ENCODE assay signal across 8 cellular contexts in genomic region chr10:67666416-67667043, GRCh38. TPM values are rescaled to one million over a fixed set of nuclear protein-coding genes. Genes with fewer than 3 reads are reported as not detected.
DNase-seq lines count a peak whose midpoint lies in the region; ATAC-seq, FAIRE-seq and TF ChIP-seq lines count a peak whose summit lies in the region.

No MANE protein-coding gene starts in this region.

- no peaks in the 10 kb centered on the region for H4K20me1 ChIP-seq in keratinocyte (ENCODE audit: control insufficient read depth, extremely low read depth, insufficient read depth, low read length)

- no peak overlapping the region for H3K27ac Mint-ChIP-seq in activated CD4-positive, alpha-beta T cell treated with anti-CD3 and anti-CD28 coated beads, Interleukin-2, amount 10 ng/mL, durations not matched to agents 7 days and 5 days

- in situ Hi-C loops in astrocyte of the spinal cord (cut with HindIII; ENCODE audit: low sequenced_read_pairs): no loop called here

- CTCF ChIA-PET in activated CD4-positive, alpha-beta T cell treated with anti-CD3 and anti-CD28 coated beads, Interleukin-2, amount 10 ng/mL, durations not matched to agents 7 days and 5 days (lab: Charles Lee): interaction anchor here (0.9 to 2.9 kb wide), 4 partner anchors 11 to 113 kb away, joined by 3 to 10 read pairs (median 4); no protein-coding TSS in a partner anchor

- no peak for ATAC-seq in GM18870 (IDR thresholded peaks at IDR 0.05; ENCODE audit: unreplicated experiment)
- ATAC-seq in HG02571 (IDR thresholded peaks at IDR 0.05; ENCODE audit: unreplicated experiment): no peak
- ATAC-seq in HG02970 (IDR thresholded peaks at IDR 0.05; ENCODE audit: low FRiP score, unreplicated experiment): no peak

- H3K4me1 ChIP-seq in keratinocyte (ENCODE audit: control insufficient read depth, extremely low read depth, insufficient read depth, low read length): no peaks in the 10 kb centered on the region

- dilution Hi-C loops in keratinocyte (cut with MboI; ENCODE audit: extremely low pct_ligation_motif_present, low sequenced_read_pairs): no loop called here

- FAIRE-seq in keratinocyte (lab: Jason Lieb, UNC): no peak

- H3K36me3 Mint-ChIP-seq in activated CD4-positive, alpha-beta T cell treated with anti-CD3 and anti-CD28 coated beads, Interleukin-2, amount 10 ng/mL, durations not matched to agents 7 days and 5 days (ENCODE audit: low read depth): no peaks in the 10 kb centered on the region

- H3K27me3 Mint-ChIP-seq in activated CD4-positive, alpha-beta T cell treated with anti-CD3 and anti-CD28 coated beads, Interleukin-2, amount 10 ng/mL, durations not matched to agents 7 days and 5 days: peaks cover 7% of the 10 kb centered on the region

- no peaks in the 10 kb centered on the region for H3K79me2 ChIP-seq in keratinocyte (ENCODE audit: control insufficient read depth, insufficient read depth, low read length)

- POLR2A ChIA-PET in activated CD4-positive, alpha-beta T cell treated with anti-CD3 and anti-CD28 coated beads, Interleukin-2, amount 10 ng/mL, durations not matched to agents 7 days and 5 days (lab: Charles Lee): interaction anchor here (0.6 kb wide), 1 partner anchor 361 kb away, joined by 3 read pairs; no protein-coding TSS in a partner anchor

- no peak overlapping the region for H3K4me2 ChIP-seq in keratinocyte (ENCODE audit: control insufficient read depth, extremely low read depth, insufficient read depth, low read depth, low read length)

- H3K27me3 ChIP-seq in keratinocyte (ENCODE audit: control insufficient read depth, extremely low read depth, insufficient read depth, low read length): no peaks in the 10 kb centered on the region

- H3K4me3 ChIP-seq in Jurkat, Clone E6-1 (ENCODE audit: low read length): no peak overlapping the region
- H3K4me3 ChIP-seq in astrocyte of the spinal cord (ENCODE audit: low read depth, low read length): no peak overlapping the region
- no peak overlapping the region for H3K4me3 ChIP-seq in keratinocyte (ENCODE audit: control insufficient read depth in 2 of 3, extremely low read depth in 1 of 3, insufficient read depth in 2 of 3, low read depth in 1 of 3, low read length in 3 of 3)

- H3K36me3 ChIP-seq in keratinocyte (ENCODE audit: control insufficient read depth in 2 of 2, extremely low read depth in 1 of 2, insufficient read depth in 2 of 2, low read length in 2 of 2): no peaks in the 10 kb centered on the region

- H3K9me3 Mint-ChIP-seq in activated CD4-positive, alpha-beta T cell treated with anti-CD3 and anti-CD28 coated beads, Interleukin-2, amount 10 ng/mL, durations not matched to agents 7 days and 5 days: no peaks in the 10 kb centered on the region

- no peaks in the 10 kb centered on the region for H3K9me3 ChIP-seq in keratinocyte (ENCODE audit: control insufficient read depth, low read depth, low read length)

- no peak overlapping the region for H2AFZ ChIP-seq in keratinocyte (ENCODE audit: control insufficient read depth, low read length)

- no peak overlapping the region for H3K27ac ChIP-seq in keratinocyte (ENCODE audit: control insufficient read depth, insufficient read depth, low read length)

- H3K9ac ChIP-seq in keratinocyte (ENCODE audit: control insufficient read depth, extremely low read depth, insufficient read depth, low read length): no peak overlapping the region

- peak; percentile 27 for DNase-seq in EH (ENCODE audit: low read depth)
- DNase-seq in Jurkat, Clone E6-1 (ENCODE audit: low read depth, low spot score): peak; percentile 21
- DNase-seq in astrocyte of the spinal cord (ENCODE audit: low read depth, low spot score): peak; percentile 29
- DNase-seq in keratinocyte (ENCODE audit: low read depth, low spot score): no peak
- DNase-seq in activated CD4-positive, alpha-beta T cell treated with anti-CD3 and anti-CD28 coated beads, Interleukin-2, amount 10 ng/mL, durations not matched to agents 7 days and 5 days: no peak

- H3K9me1 ChIP-seq in keratinocyte (ENCODE audit: control insufficient read depth, extremely low read depth, insufficient read depth, low read length): no peaks in the 10 kb centered on the region

- H3K4me3 Mint-ChIP-seq in activated CD4-positive, alpha-beta T cell treated with anti-CD3 and anti-CD28 coated beads, Interleukin-2, amount 10 ng/mL, durations not matched to agents 7 days and 5 days: no peak overlapping the region

- TF ChIP-seq CTCF in astrocyte of the spinal cord (IDR thresholded peaks at IDR 0.05; ENCODE audit: low read depth, low read length) (peak; percentile 48), keratinocyte (optimal IDR thresholded peaks at IDR 0.05 in 1 of 3, IDR thresholded peaks at IDR 0.05 in 1 of 3, conservative IDR thresholded peaks at IDR 0.05 in 1 of 3; ENCODE audit: extremely low read depth in 1 of 3, insufficient read depth in 2 of 3, low read length in 3 of 3) (peak in 2 of 3 experiments; percentile 19 to 33)

- H3K4me1 Mint-ChIP-seq in activated CD4-positive, alpha-beta T cell treated with anti-CD3 and anti-CD28 coated beads, Interleukin-2, amount 10 ng/mL, durations not matched to agents 7 days and 5 days: no peaks in the 10 kb centered on the region

RNA-seq across cellular contexts. Expression of gene CTNNA3, which starts 29.5 kb away (rescaled TPM):
- not detected for polyA plus RNA-seq in Jurkat, Clone E6-1 (2012; ENCODE audit: insufficient read depth, insufficient read length)
- 0.01 to 0.09 TPM in 2 of 3 replicates, not detected in the other for polyA plus RNA-seq in keratinocyte
- not detected for polyA plus RNA-seq in keratinocyte (2011; ENCODE audit: low read depth)
- 0.06 TPM in 1 of 2 replicates, not detected in the other for polyA plus RNA-seq in keratinocyte (2011; cell fraction: cytosol; rRNA removed)
- polyA plus RNA-seq in keratinocyte (2011; cell fraction: nucleus; rRNA removed): not detected in 2 replicates
- not detected in 2 replicates for polyA plus RNA-seq in keratinocyte (2012; ENCODE audit: low replicate concordance)
- under 0.01 to 0.26 TPM in 2 of 3 replicates, not detected in the other for polyA minus RNA-seq in keratinocyte
- not detected for polyA minus RNA-seq in keratinocyte (2011; cell fraction: cytosol; rRNA and poly(A)+ RNA removed)
- polyA minus RNA-seq in keratinocyte (2011; cell fraction: nucleus; rRNA and poly(A)+ RNA removed): under 0.01 TPM in 1 of 2 replicates, not detected in the other
- under 1 TPM; 0.57 to 0.58 TPM for total RNA-seq in activated CD4-positive, alpha-beta T cell treated with anti-CD3 and anti-CD28 coated beads, Interleukin-2, amount 10 ng/mL, durations not matched to agents 7 days and 5 days

Comparison
In these comparisons a context has a peak if more than half of its experiments do, and no peak if none do; other contexts are left out.
1. DNase-seq: peak in EH (single experiment), Jurkat, Clone E6-1 (single experiment) and astrocyte of the spinal cord (single experiment); none in keratinocyte (single experiment) and activated CD4-positive, alpha-beta T cell treated with anti-CD3 and anti-CD28 coated beads, Interleukin-2, amount 10 ng/mL, durations not matched to agents 7 days and 5 days (single experiment).